24 cellular contexts compared by ENCODE assay signal in genomic region chr11:92246637-92247036, GRCh38. TPM values are rescaled to one million over a fixed set of nuclear protein-coding genes. Genes with fewer than 3 reads are reported as not detected.
"Had no signal": no experiment of that assay in that cellular context is flagged by ENCODE, and none has a peak within 500 bp of the region (broad histone marks: within the 10 kb centered on the region; RNA-seq: fewer than 3 reads in every experiment).

No MANE protein-coding gene starts in this region.

- H3K9ac ChIP-seq: parathyroid adenoma had no signal

- H3K27ac Mint-ChIP-seq: activated B cell treated with CpG ODN at 0.5 μM for 24 hours; activated CD4-positive, alpha-beta memory T cell treated with anti-CD3 and anti-CD28 coated beads, Interleukin-2, amount 10 ng/mL, durations not matched to agents 7 days and 5 days; activated naive CD4-positive, alpha-beta T cell treated with anti-CD3 and anti-CD28 coated beads for 36 hours; activated naive CD8-positive, alpha-beta T cell treated with anti-CD3 and anti-CD28 coated beads, Interleukin-2, amount 10 ng/mL, durations not matched to agents 7 days and 5 days; activated T-cell treated with anti-CD3 and anti-CD28 coated beads, Interleukin-2, amount 50 U/mL, for 72 hours; memory B cell; nephron; stimulated activated naive CD8-positive, alpha-beta T cell treated with anti-CD3 and anti-CD28 coated beads, Interleukin-15, Interleukin-2, amounts not matched to agents 100 ng/mL and 50 ng/mL, for 24 hours; T-helper 17 cell had no signal

- H3K4me1 Mint-ChIP-seq: activated B cell treated with CpG ODN at 0.5 μM for 24 hours; activated CD4-positive, alpha-beta memory T cell treated with anti-CD3 and anti-CD28 coated beads, Interleukin-2, amount 10 ng/mL, durations not matched to agents 7 days and 5 days; activated naive CD8-positive, alpha-beta T cell treated with anti-CD3 and anti-CD28 coated beads, Interleukin-2, amount 10 ng/mL, durations not matched to agents 7 days and 5 days; memory B cell; T-helper 17 cell had no signal

- H3K27me3 ChIP-seq: cardiac muscle cell, hepatocyte, neutrophil, right lobe of liver, thyroid gland, upper lobe of right lung had no signal

- H3K36me3 Mint-ChIP-seq: activated naive CD8-positive, alpha-beta T cell treated with anti-CD3 and anti-CD28 coated beads, Interleukin-2, amount 10 ng/mL, durations not matched to agents 7 days and 5 days; memory B cell had no signal

- H3K4me3 Mint-ChIP-seq: activated B cell treated with CpG ODN at 0.5 μM for 24 hours; activated CD4-positive, alpha-beta memory T cell treated with anti-CD3 and anti-CD28 coated beads, Interleukin-2, amount 10 ng/mL, durations not matched to agents 7 days and 5 days; activated naive CD4-positive, alpha-beta T cell treated with anti-CD3 and anti-CD28 coated beads for 36 hours; activated naive CD8-positive, alpha-beta T cell treated with anti-CD3 and anti-CD28 coated beads, Interleukin-2, amount 10 ng/mL, durations not matched to agents 7 days and 5 days; activated T-cell treated with anti-CD3 and anti-CD28 coated beads, Interleukin-2, amount 50 U/mL, for 72 hours; memory B cell; nephron; stimulated activated naive CD8-positive, alpha-beta T cell treated with anti-CD3 and anti-CD28 coated beads, Interleukin-15, Interleukin-2, amounts not matched to agents 100 ng/mL and 50 ng/mL, for 24 hours; T-helper 17 cell had no signal

- H3K4me2 ChIP-seq: hepatocyte had no signal

- H3K27me3 Mint-ChIP-seq: activated B cell treated with CpG ODN at 0.5 μM for 24 hours; activated CD4-positive, alpha-beta memory T cell treated with anti-CD3 and anti-CD28 coated beads, Interleukin-2, amount 10 ng/mL, durations not matched to agents 7 days and 5 days; activated naive CD8-positive, alpha-beta T cell treated with anti-CD3 and anti-CD28 coated beads, Interleukin-2, amount 10 ng/mL, durations not matched to agents 7 days and 5 days; stimulated activated naive CD8-positive, alpha-beta T cell treated with anti-CD3 and anti-CD28 coated beads, Interleukin-15, Interleukin-2, amounts not matched to agents 100 ng/mL and 50 ng/mL, for 24 hours; T-helper 17 cell had no signal

- H3K9me3 ChIP-seq: neutrophil, right lobe of liver, thyroid gland, upper lobe of right lung had no signal

- H3K4me1 ChIP-seq: parathyroid adenoma, right lobe of liver, thyroid gland, upper lobe of right lung had no signal

- H3K9me3 Mint-ChIP-seq: activated B cell treated with CpG ODN at 0.5 μM for 24 hours; activated CD4-positive, alpha-beta memory T cell treated with anti-CD3 and anti-CD28 coated beads, Interleukin-2, amount 10 ng/mL, durations not matched to agents 7 days and 5 days; activated naive CD4-positive, alpha-beta T cell treated with anti-CD3 and anti-CD28 coated beads for 36 hours; activated naive CD8-positive, alpha-beta T cell treated with anti-CD3 and anti-CD28 coated beads, Interleukin-2, amount 10 ng/mL, durations not matched to agents 7 days and 5 days; nephron; stimulated activated naive CD8-positive, alpha-beta T cell treated with anti-CD3 and anti-CD28 coated beads, Interleukin-15, Interleukin-2, amounts not matched to agents 100 ng/mL and 50 ng/mL, for 24 hours had no signal

- DNase-seq: activated B cell treated with CpG ODN at 0.5 μM for 24 hours; activated CD4-positive, alpha-beta memory T cell treated with anti-CD3 and anti-CD28 coated beads, Interleukin-2, amount 10 ng/mL, durations not matched to agents 7 days and 5 days; activated CD4-positive, alpha-beta T cell treated with anti-CD3 and anti-CD28 coated beads for 4 hours; activated effector memory CD4-positive, alpha-beta T cell treated with Interleukin-2 at 50 U/mL for 16 hours; activated naive CD4-positive, alpha-beta T cell treated with anti-CD3 and anti-CD28 coated beads for 36 hours; activated naive CD8-positive, alpha-beta T cell treated with anti-CD3 and anti-CD28 coated beads, Interleukin-2, amount 10 ng/mL, durations not matched to agents 7 days and 5 days; activated T-cell treated with anti-CD3 and anti-CD28 coated beads, Interleukin-2, amount 50 U/mL, for 72 hours; amniotic stem cell; foreskin melanocyte; glutamatergic neuron; left cardiac atrium; right lobe of liver; stimulated activated CD4-positive, alpha-beta T cell treated with anti-CD3 and anti-CD28 coated beads, Interleukin-1b, Interleukin-23, amount 100 ng/mL, for 48 hours; T-helper 17 cell; thyroid gland; upper lobe of right lung had no signal

- H3K79me2 ChIP-seq: hepatocyte, parathyroid adenoma had no signal

- H3K4me3 ChIP-seq: cardiac muscle cell, hepatocyte, right lobe of liver, skin epidermis, thyroid gland, upper lobe of right lung had no signal

- H3K27ac ChIP-seq: cardiac muscle cell, hepatocyte, neutrophil, parathyroid adenoma, right lobe of liver, skin epidermis, thyroid gland, upper lobe of right lung had no signal

- H3K36me3 ChIP-seq: cardiac muscle cell, neutrophil, right lobe of liver, thyroid gland, upper lobe of right lung had no signal

RNA-seq across cellular contexts. Expression of gene FAT3, which starts 22.0 kb away (rescaled TPM):
- total RNA-seq: activated B cell treated with CpG ODN at 0.5 μM for 24 hours; activated CD4-positive, alpha-beta memory T cell treated with anti-CD3 and anti-CD28 coated beads, Interleukin-2, amount 10 ng/mL, durations not matched to agents 7 days and 5 days; activated naive CD4-positive, alpha-beta T cell treated with anti-CD3 and anti-CD28 coated beads for 36 hours; activated naive CD8-positive, alpha-beta T cell treated with anti-CD3 and anti-CD28 coated beads, Interleukin-2, amount 10 ng/mL, durations not matched to agents 7 days and 5 days; activated T-cell treated with anti-CD3 and anti-CD28 coated beads, Interleukin-2, amount 50 U/mL, for 72 hours; T-helper 17 cell had no signal
